In genomic region chr5:55817030-55817429, GRCh38 we compare ENCODE assay signal across 19 cellular contexts. TPM values are rescaled to one million over a fixed set of nuclear protein-coding genes. Genes with fewer than 3 reads are reported as not detected.
"Had no signal": no experiment of that assay in that cellular context is flagged by ENCODE, and none has a peak within 500 bp of the region (broad histone marks: within the 10 kb centered on the region; RNA-seq: fewer than 3 reads in every experiment).

No MANE protein-coding gene starts in this region.

- H3K9me3 ChIP-seq: heart left ventricle, thoracic aorta had no signal

- H3K27ac ChIP-seq: brain microvascular endothelial cell, heart left ventricle, thoracic aorta, WERI-Rb-1 had no signal

- H3K4me3 ChIP-seq: heart left ventricle, thoracic aorta had no signal

- H3K27me3 ChIP-seq: brain microvascular endothelial cell had no signal

- H3K36me3 ChIP-seq: brain microvascular endothelial cell, heart left ventricle, thoracic aorta, WERI-Rb-1 had no signal

- DNase-seq: activated CD4-positive, alpha-beta T cell treated with anti-CD3 and anti-CD28 coated beads for 48 hours; activated CD4-positive, alpha-beta T cell treated with anti-CD3 and anti-CD28 coated beads, Interleukin-2, amount 50 U/mL, for 48 hours; activated CD8-positive, alpha-beta memory T cell treated with anti-CD3 and anti-CD28 coated beads for 24 hours; activated effector memory CD4-positive, alpha-beta T cell treated with Interleukin-2 at 50 U/mL for 16 hours; activated naive CD4-positive, alpha-beta T cell treated with Interleukin-2 at 50 U/mL for 16 hours; activated naive CD8-positive, alpha-beta T cell treated with anti-CD3 and anti-CD28 coated beads for 36 hours; caudate nucleus; heart left ventricle; hypothalamus; immature natural killer cell; natural killer cell; right cardiac atrium; stimulated activated CD4-positive, alpha-beta T cell treated with anti-CD3 and anti-CD28 coated beads, Interleukin-2, amount 100 ng/mL, for 48 hours; T-helper 17 cell; T1000; trophoblast cell; WERI-Rb-1 had no signal

RNA-seq across cellular contexts. Expression of gene IL31RA, which starts 34.1 kb away (rescaled TPM):
- polyA plus RNA-seq: immature natural killer cell, right cardiac atrium had no signal
